ENCODE assay signal across 8 cellular contexts in the genomic region with DNA sequence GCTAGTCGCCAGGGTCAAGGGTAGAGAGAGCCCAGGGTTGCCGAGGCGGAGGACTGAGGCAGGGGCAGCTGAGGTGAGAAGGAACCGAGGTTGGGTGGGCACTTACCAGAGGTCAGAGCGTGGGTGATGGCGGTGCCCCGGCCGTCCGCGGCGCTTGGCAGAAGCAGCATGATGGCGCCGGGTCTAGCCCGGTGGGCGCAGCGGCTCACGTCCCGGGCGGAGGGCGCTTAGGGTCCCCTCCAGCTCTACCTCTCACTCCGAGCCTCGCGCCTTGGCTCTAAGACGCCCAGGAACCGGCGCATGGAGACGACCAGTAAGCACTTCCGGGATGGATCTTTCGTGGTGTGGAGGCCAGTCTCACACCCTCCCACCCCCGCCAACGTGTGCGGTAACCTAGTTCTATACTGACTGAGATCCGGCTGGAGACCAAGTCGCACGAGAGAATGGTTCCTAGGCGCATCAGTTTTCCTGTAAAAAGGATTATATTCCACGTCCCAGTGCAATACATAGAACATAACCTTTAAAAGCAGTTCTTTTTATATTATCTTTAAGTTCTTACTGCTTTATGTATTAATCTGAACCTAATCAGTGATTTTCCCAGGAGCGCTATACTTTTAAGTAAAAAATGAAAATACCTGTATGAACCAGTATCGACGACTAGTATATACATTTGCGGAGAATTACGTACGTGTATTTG. TPM values are rescaled to one million over a fixed set of nuclear protein-coding genes. Genes with fewer than 3 reads are reported as not detected.
DNase-seq lines count a peak whose midpoint lies in the region; ATAC-seq and TF ChIP-seq lines count a peak whose summit lies in the region.

A gene with protein sequence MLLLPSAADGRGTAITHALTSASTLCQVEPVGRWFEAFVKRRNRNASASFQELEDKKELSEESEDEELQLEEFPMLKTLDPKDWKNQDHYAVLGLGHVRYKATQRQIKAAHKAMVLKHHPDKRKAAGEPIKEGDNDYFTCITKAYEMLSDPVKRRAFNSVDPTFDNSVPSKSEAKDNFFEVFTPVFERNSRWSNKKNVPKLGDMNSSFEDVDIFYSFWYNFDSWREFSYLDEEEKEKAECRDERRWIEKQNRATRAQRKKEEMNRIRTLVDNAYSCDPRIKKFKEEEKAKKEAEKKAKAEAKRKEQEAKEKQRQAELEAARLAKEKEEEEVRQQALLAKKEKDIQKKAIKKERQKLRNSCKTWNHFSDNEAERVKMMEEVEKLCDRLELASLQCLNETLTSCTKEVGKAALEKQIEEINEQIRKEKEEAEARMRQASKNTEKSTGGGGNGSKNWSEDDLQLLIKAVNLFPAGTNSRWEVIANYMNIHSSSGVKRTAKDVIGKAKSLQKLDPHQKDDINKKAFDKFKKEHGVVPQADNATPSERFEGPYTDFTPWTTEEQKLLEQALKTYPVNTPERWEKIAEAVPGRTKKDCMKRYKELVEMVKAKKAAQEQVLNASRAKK (minus strand): TSS at position 315 of the 697 bp plus-strand sequence. CDS start 145 bp downstream, at position 170.

- H3K4me2 ChIP-seq in DND-41 (ENCODE audit: insufficient read depth, low read length): peak within 1 kb of the TSS; percentile 89

- peaks cover 63% of the 10 kb centered on the region for H3K4me1 ChIP-seq in DND-41 (ENCODE audit: insufficient read depth, low read length)

- H2AFZ ChIP-seq in DND-41 (ENCODE audit: low read depth, low read length): peak within 1 kb of the TSS; percentile 94

- H3K36me3 ChIP-seq in DND-41 (ENCODE audit: insufficient read depth, low read length) (peaks cover 31% of the 10 kb centered on the region), KOPT-K1 (ENCODE audit: insufficient read depth, low read length) (peaks cover 28% of the 10 kb centered on the region)

- H3K27ac Mint-ChIP-seq in naive B cell: peak within 1 kb of the TSS; percentile 96 to 99 (median 98)
- H3K27ac Mint-ChIP-seq in stimulated activated effector memory CD8-positive, alpha-beta T cell treated with anti-CD3 and anti-CD28 coated beads, Interleukin-12 subunit alpha, Interleukin-12 subunit beta, amount 100 ng/mL, for 72 hours: peak within 1 kb of the TSS; percentile 99

- peak within 1 kb of the TSS; percentile 73 for H3K9ac ChIP-seq in DND-41 (ENCODE audit: low read depth, low read length)

- DNase-seq in DND-41 (peak; percentile 87), RKO (ENCODE audit: low spot score) (peak; percentile 98), activated T-helper 1 cell treated with Interleukin-2 at 50 U/mL for 16 hours (ENCODE audit: low read depth) (peak; percentile 71), fibroblast of gingiva (ENCODE audit: low read depth) (peak; percentile 93), naive B cell (peak; percentile 80)
- DNase-seq in stimulated activated effector memory CD8-positive, alpha-beta T cell treated with anti-CD3 and anti-CD28 coated beads, Interleukin-12 subunit alpha, Interleukin-12 subunit beta, amount 100 ng/mL, for 72 hours (ENCODE audit: low spot score in 2 of 2): peak; percentile 67 to 91

- H3K4me1 Mint-ChIP-seq in naive B cell: peaks cover 43 to 72% (median 48%) of the 10 kb centered on the region in 3 donors
- H3K4me1 Mint-ChIP-seq in stimulated activated effector memory CD8-positive, alpha-beta T cell treated with anti-CD3 and anti-CD28 coated beads, Interleukin-12 subunit alpha, Interleukin-12 subunit beta, amount 100 ng/mL, for 72 hours: peaks cover 46% of the 10 kb centered on the region

- no peaks in the 10 kb centered on the region for H3K27me3 Mint-ChIP-seq in naive B cell

- peaks cover 18% of the 10 kb centered on the region; the same call in 1 of the 2 replicates for H4K20me1 ChIP-seq in DND-41 (ENCODE audit: insufficient read depth, low read length)

- H3K9me3 Mint-ChIP-seq in naive B cell: no peaks in the 10 kb centered on the region
- no peaks in the 10 kb centered on the region for H3K9me3 Mint-ChIP-seq in stimulated activated effector memory CD8-positive, alpha-beta T cell treated with anti-CD3 and anti-CD28 coated beads, Interleukin-12 subunit alpha, Interleukin-12 subunit beta, amount 100 ng/mL, for 72 hours

- H3K27ac ChIP-seq in DND-41 (ENCODE audit: low read length) (peak within 1 kb of the TSS; percentile 83), KOPT-K1 (ENCODE audit: low read depth, low read length, poor library complexity, severe bottlenecking) (peak within 1 kb of the TSS; percentile 87)

- no peaks in the 10 kb centered on the region for H3K27me3 ChIP-seq in DND-41 (ENCODE audit: insufficient read depth, low read length, poor library complexity)

- H3K36me3 Mint-ChIP-seq in naive B cell: peaks cover 16 to 20% of the 10 kb centered on the region in 2 donors
- H3K36me3 Mint-ChIP-seq in stimulated activated effector memory CD8-positive, alpha-beta T cell treated with anti-CD3 and anti-CD28 coated beads, Interleukin-12 subunit alpha, Interleukin-12 subunit beta, amount 100 ng/mL, for 72 hours: peaks cover 71% of the 10 kb centered on the region

- peak within 1 kb of the TSS; percentile 94 to 100 (median 98) for H3K4me3 Mint-ChIP-seq in naive B cell
- peak within 1 kb of the TSS; percentile 99 for H3K4me3 Mint-ChIP-seq in stimulated activated effector memory CD8-positive, alpha-beta T cell treated with anti-CD3 and anti-CD28 coated beads, Interleukin-12 subunit alpha, Interleukin-12 subunit beta, amount 100 ng/mL, for 72 hours

- peaks cover 89% of the 10 kb centered on the region for H3K79me2 ChIP-seq in DND-41 (ENCODE audit: insufficient read depth, low read length)

- no peak for TF ChIP-seq CTCF in DND-41 (IDR thresholded peaks at IDR 0.05; ENCODE audit: borderline replicate concordance, extremely low read depth, low read length, poor library complexity, severe bottlenecking)

- no peaks in the 10 kb centered on the region for H3K9me3 ChIP-seq in DND-41 (ENCODE audit: insufficient read depth, low read length, severe bottlenecking)
- no peaks in the 10 kb centered on the region for H3K9me3 ChIP-seq in KOPT-K1 (ENCODE audit: insufficient read depth, low read length, poor library complexity, severe bottlenecking)

- H3K4me3 ChIP-seq in DND-41 (ENCODE audit: low read depth in 1 of 2, low read length in 2 of 2): peak within 1 kb of the TSS; percentile 45 to 86

- peak; percentile 86 for ATAC-seq in DND-41 (ENCODE audit: insufficient read depth, low read depth)
- ATAC-seq in GM21786 (IDR thresholded peaks at IDR 0.05; ENCODE audit: unreplicated experiment): peak; percentile 75
- peak; percentile 85 to 88 for ATAC-seq in naive B cell (ENCODE audit: low read depth in 2 of 2)
- ATAC-seq in stimulated activated effector memory CD8-positive, alpha-beta T cell treated with anti-CD3 and anti-CD28 coated beads, Interleukin-12 subunit alpha, Interleukin-12 subunit beta, amount 100 ng/mL, for 72 hours: peak; percentile 95

RNA-seq across cellular contexts. Expression of the gene that starts here (rescaled TPM):
- polyA plus RNA-seq in naive B cell (ENCODE audit: low read depth in 6 of 6): 10 to 100 TPM in 5 of 6 donors, 1 to 10 TPM in 1; 5.7 to 27.4 (median 17.0) TPM

Comparison
In these comparisons a context has a peak if more than half of its experiments do, and no peak if none do; other contexts are left out.
1. Peak in every context shown above with its lines: DNase-seq, ATAC-seq, H3K4me3 ChIP-seq and H3K27ac ChIP-seq.